Comparison of ENCODE assay signal across 24 cellular contexts in the genomic region with DNA sequence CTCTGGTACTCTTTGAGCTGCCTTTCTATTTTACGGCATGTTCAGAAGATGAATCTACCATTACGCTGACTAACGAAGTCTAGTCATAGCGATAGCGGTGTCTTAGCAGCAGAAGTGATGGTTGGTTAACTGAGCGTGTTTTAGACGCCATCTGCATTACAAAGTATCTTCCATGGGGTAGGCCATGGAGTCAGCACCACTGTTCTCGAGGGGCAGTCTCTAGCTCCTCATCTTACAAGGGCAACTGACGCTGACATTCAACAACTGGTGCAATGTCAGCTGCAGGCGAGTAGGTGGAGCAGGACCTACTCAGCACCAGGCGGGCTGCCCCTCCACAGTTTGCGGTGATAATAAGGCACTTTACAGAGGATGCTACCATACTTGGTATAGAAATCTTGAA.
DNase-seq lines count a peak whose midpoint lies in the region; ATAC-seq and TF ChIP-seq lines count a peak whose summit lies in the region.
"Had no signal": no experiment of that assay in that cellular context is flagged by ENCODE, and none has a peak within 500 bp of the region (broad histone marks: within the 10 kb centered on the region; RNA-seq: fewer than 3 reads in every experiment).

No MANE protein-coding gene starts in this region.

- H3K27ac Mint-ChIP-seq in nephron progenitor cell = no peak overlapping the region
- H3K27ac Mint-ChIP-seq: activated T-cell treated with anti-CD3 and anti-CD28 coated beads, Interleukin-2, amount 50 U/mL, for 72 hours; CD4-positive, CD25-positive, alpha-beta regulatory T cell; progenitor cell of endocrine pancreas; stimulated activated naive B cell treated with anti-CD40 and anti-IgM and Interleukin-4, amounts not matched to agents 10 μg/mL and 1 μg/mL and 100 μg/mL, for 72 hours; WTC11 had no signal

- no peak for TF ChIP-seq EP300 in sigmoid colon (IDR thresholded peaks at IDR 0.05)

- H3K9me3 Mint-ChIP-seq in nephron progenitor cell = no peaks in the 10 kb centered on the region
- H3K9me3 Mint-ChIP-seq: activated T-cell treated with anti-CD3 and anti-CD28 coated beads, Interleukin-2, amount 50 U/mL, for 72 hours; stimulated activated naive B cell treated with anti-CD40 and anti-IgM and Interleukin-4, amounts not matched to agents 10 μg/mL and 1 μg/mL and 100 μg/mL, for 72 hours had no signal

- H3K27me3 Mint-ChIP-seq in nephron progenitor cell (ENCODE audit: low read depth, poor library complexity) = peaks cover 19% of the 10 kb centered on the region
- H3K27me3 Mint-ChIP-seq: CD4-positive, CD25-positive, alpha-beta regulatory T cell had no signal

- peak; percentile 79 for ATAC-seq in GM19328 (IDR thresholded peaks at IDR 0.05; ENCODE audit: unreplicated experiment)
- peak; percentile 50 for ATAC-seq in HG02763 (IDR thresholded peaks at IDR 0.05; ENCODE audit: unreplicated experiment)
- peak; percentile 75 for ATAC-seq in HG03520 (IDR thresholded peaks at IDR 0.05; ENCODE audit: unreplicated experiment)
- ATAC-seq in GM21423 (IDR thresholded peaks at IDR 0.05; ENCODE audit: unreplicated experiment) = no peak
- ATAC-seq: activated T-cell treated with anti-CD3 and anti-CD28 coated beads, Interleukin-2, amount 50 U/mL, for 72 hours; left lung; right lobe of liver; WTC11 had no signal

- 76 to 89% methylated on average over 12 of the region's 12 CpGs for WGBS in sigmoid colon, 2 donors

- DNase-seq in sigmoid colon = peak; percentile 36
- no peak for DNase-seq in KG1 (lab: John Stamatoyannopoulos, UW)
- DNase-seq in breast epithelium (ENCODE audit: low spot score in 2 of 2) = no peak
- DNase-seq in nephron progenitor cell = no peak
- DNase-seq: activated CD4-positive, alpha-beta T cell treated with anti-CD3 and anti-CD28 coated beads, Interleukin-2, amount 50 U/mL, for 4 hours; activated naive CD4-positive, alpha-beta T cell treated with Interleukin-2 at 50 U/mL for 16 hours; activated T-cell treated with anti-CD3 and anti-CD28 coated beads, Interleukin-2, amount 50 U/mL, for 72 hours; CD4-positive, CD25-positive, alpha-beta regulatory T cell; left lung; mesendoderm; NCI-H2081; NCI-H2227 treated with DMSO at 0.1 percent for 48 hours; NCI-H69; right lobe of liver; stimulated activated CD4-positive, alpha-beta T cell treated with anti-CD3 and anti-CD28 coated beads, Interleukin-4, amount 100 ng/mL, for 24 hours; stimulated activated naive B cell treated with anti-CD40 and anti-IgM and Interleukin-4, amounts not matched to agents 10 μg/mL and 1 μg/mL and 100 μg/mL, for 72 hours; testis had no signal

- intact Hi-C loops in sigmoid colon (cut with DNase I) = no loop called here
- intact Hi-C loops in breast epithelium (cut with DNase I; ENCODE audit: low total_unique reads) = no loop called here

- no peak overlapping the region for H3K27ac ChIP-seq in sigmoid colon
- H3K27ac ChIP-seq in breast epithelium = no peak overlapping the region
- H3K27ac ChIP-seq: left lung, right lobe of liver, testis, vagina had no signal

- no peak for TF ChIP-seq POLR2A in sigmoid colon (IDR thresholded peaks at IDR 0.05)
- no peak for TF ChIP-seq POLR2A in breast epithelium (IDR thresholded peaks at IDR 0.05)

- no peaks in the 10 kb centered on the region for H3K9me3 ChIP-seq in sigmoid colon
- no peaks in the 10 kb centered on the region for H3K9me3 ChIP-seq in breast epithelium
- H3K9me3 ChIP-seq: right lobe of liver, testis, vagina had no signal

- H3K4me1 ChIP-seq in sigmoid colon (no peaks in the 10 kb centered on the region), breast epithelium (no peaks in the 10 kb centered on the region)
- H3K4me1 ChIP-seq: left lung, right lobe of liver, testis, vagina had no signal

- H3K4me1 Mint-ChIP-seq in nephron progenitor cell = peaks cover 23% of the 10 kb centered on the region
- H3K4me1 Mint-ChIP-seq: CD4-positive, CD25-positive, alpha-beta regulatory T cell; WTC11 had no signal

- TF ChIP-seq CTCF in sigmoid colon (IDR thresholded peaks at IDR 0.05) (no peak), breast epithelium (IDR thresholded peaks at IDR 0.05) (no peak), nephron progenitor cell (IDR thresholded peaks at IDR 0.05) (no peak)

- H3K36me3 Mint-ChIP-seq in nephron progenitor cell (ENCODE audit: low read depth) = no peaks in the 10 kb centered on the region
- H3K36me3 Mint-ChIP-seq: CD4-positive, CD25-positive, alpha-beta regulatory T cell; stimulated activated naive B cell treated with anti-CD40 and anti-IgM and Interleukin-4, amounts not matched to agents 10 μg/mL and 1 μg/mL and 100 μg/mL, for 72 hours; WTC11 had no signal

- H3K4me3 ChIP-seq in sigmoid colon (no peak overlapping the region), breast epithelium (no peak overlapping the region)
- H3K4me3 ChIP-seq: left lung, right lobe of liver, testis, vagina had no signal

- H3K36me3 ChIP-seq in sigmoid colon (no peaks in the 10 kb centered on the region), breast epithelium (no peaks in the 10 kb centered on the region)
- H3K36me3 ChIP-seq: left lung, right lobe of liver, vagina had no signal

- no peaks in the 10 kb centered on the region for H3K27me3 ChIP-seq in sigmoid colon
- peaks cover 0 to 37% of the 10 kb centered on the region in 2 donors for H3K27me3 ChIP-seq in breast epithelium
- H3K27me3 ChIP-seq: right lobe of liver, testis, vagina had no signal

- no peak overlapping the region for H3K4me3 Mint-ChIP-seq in nephron progenitor cell
- H3K4me3 Mint-ChIP-seq: activated T-cell treated with anti-CD3 and anti-CD28 coated beads, Interleukin-2, amount 50 U/mL, for 72 hours; CD4-positive, CD25-positive, alpha-beta regulatory T cell; stimulated activated naive B cell treated with anti-CD40 and anti-IgM and Interleukin-4, amounts not matched to agents 10 μg/mL and 1 μg/mL and 100 μg/mL, for 72 hours; WTC11 had no signal
